Comparison of ENCODE assay signal across 9 cellular contexts in the genomic region with DNA sequence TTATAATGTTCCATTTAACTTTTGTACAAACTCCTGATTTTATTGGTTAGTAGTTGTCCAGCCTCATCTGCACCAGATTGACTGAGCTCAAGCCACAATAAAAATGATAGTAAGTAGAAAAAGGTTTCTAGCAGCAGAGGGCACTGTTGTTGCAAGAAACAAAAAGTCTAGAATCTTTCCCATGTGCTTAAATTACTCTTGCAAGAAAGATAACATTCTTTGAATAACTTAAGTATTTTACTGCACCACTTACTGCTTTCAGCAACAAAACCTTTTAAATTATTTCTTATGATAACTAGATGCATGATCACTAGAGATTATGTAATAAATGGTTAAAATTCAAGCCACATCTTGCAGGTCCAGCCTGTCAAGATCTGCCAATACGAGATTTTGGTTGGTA. TPM values are rescaled to one million over a fixed set of nuclear protein-coding genes. Genes with fewer than 3 reads are reported as not detected.
DNase-seq lines count a peak whose midpoint lies in the region; ATAC-seq, FAIRE-seq and TF ChIP-seq lines count a peak whose summit lies in the region.
"Had no signal": no experiment of that assay in that cellular context is flagged by ENCODE, and none has a peak within 500 bp of the region (broad histone marks: within the 10 kb centered on the region; RNA-seq: fewer than 3 reads in every experiment).

No MANE protein-coding gene starts in this region.

- no peaks in the 10 kb centered on the region for H3K27me3 ChIP-seq in HepG2 (ENCODE audit: control insufficient read depth in 1 of 2, insufficient read depth in 2 of 2, low read length in 2 of 2)

- intact Hi-C loops in activated naive CD4-positive, alpha-beta T cell treated with anti-CD3 and anti-CD28 coated beads for 36 hours (cut with micrococcal nuclease) = loop anchor here (1.0 to 2.0 kb wide), 7 partner anchors 18 to 234 kb away; a partner anchor contains a TSS
- intact Hi-C loops in HepG2 (cut with micrococcal nuclease; ENCODE audit: unreplicated experiment) = loop anchor here (1.0 to 2.0 kb wide), 5 partner anchors 48 to 190 kb away; no protein-coding TSS in a partner anchor
- intact Hi-C loops in activated CD4-positive, alpha-beta memory T cell treated with anti-CD3 and anti-CD28 coated beads for 36 hours (cut with micrococcal nuclease) = loop anchor here (1.0 to 2.0 kb wide), 4 partner anchors 66 to 190 kb away; a partner anchor contains a TSS

- WGBS in HepG2 (ENCODE audit: low lambda C conversion rate) = 97% methylated on average over 1 of the region's 1 CpG

- ATAC-seq in HG02759 (IDR thresholded peaks at IDR 0.05; ENCODE audit: unreplicated experiment) (peak; percentile 69), HepG2 (peak; percentile 66), HG02970 (IDR thresholded peaks at IDR 0.05; ENCODE audit: low FRiP score, unreplicated experiment) (no peak)

- no peak overlapping the region for H3K9ac ChIP-seq in HepG2 (ENCODE audit: insufficient read depth, low read depth, low read length)

- CTCF ChIA-PET in activated naive CD4-positive, alpha-beta T cell treated with anti-CD3 and anti-CD28 coated beads for 36 hours (lab: Charles Lee) = interaction anchor here (0.6 to 2.4 kb wide), 12 partner anchors 11 to 1128 kb away, joined by 3 to 14 read pairs (median 3); no protein-coding TSS in a partner anchor
- CTCF ChIA-PET in HepG2 (lab: Yijun Ruan, JAX; ENCODE audit: low intra/inter-chr PET ratio, low total read pairs) = interaction anchor here (0.9 to 2.6 kb wide), 3 partner anchors 174 to 189 kb away, joined by 3 to 22 read pairs (median 8); no protein-coding TSS in a partner anchor
- CTCF ChIA-PET in activated CD4-positive, alpha-beta memory T cell treated with anti-CD3 and anti-CD28 coated beads for 36 hours (lab: Charles Lee) = interaction anchor here (0.7 to 2.5 kb wide), 13 partner anchors 8 to 190 kb away, joined by 3 to 22 read pairs (median 6); no protein-coding TSS in a partner anchor

- peak; percentile 52; the same call in 1 of the 2 replicates for TF ChIP-seq RAD21 in HepG2 (CRISPR knock-in tag; IDR thresholded peaks at IDR 0.05)

- FAIRE-seq in HepG2 (lab: Jason Lieb, UNC) = peak; percentile 54

- no peak overlapping the region for H2AFZ ChIP-seq in HepG2 (ENCODE audit: low read length)

- H3K4me3 Mint-ChIP-seq in activated naive CD4-positive, alpha-beta T cell treated with anti-CD3 and anti-CD28 coated beads for 36 hours = no peak overlapping the region
- H3K4me3 Mint-ChIP-seq in activated CD4-positive, alpha-beta memory T cell treated with anti-CD3 and anti-CD28 coated beads for 36 hours = no peak overlapping the region
- H3K4me3 Mint-ChIP-seq: stimulated activated naive CD8-positive, alpha-beta T cell treated with anti-CD3 and anti-CD28 coated beads, Interleukin-15, Interleukin-2, amounts not matched to agents 100 ng/mL and 50 ng/mL, for 24 hours had no signal

- H3K9me3 ChIP-seq in HepG2 (ENCODE audit: low read length) = no peaks in the 10 kb centered on the region

- no TSS peak for BruUV-seq in HepG2 (replicated peaks; lab: Mats Ljungman, UMichigan)

- peaks cover 2% of the 10 kb centered on the region for H3K36me3 Mint-ChIP-seq in activated naive CD4-positive, alpha-beta T cell treated with anti-CD3 and anti-CD28 coated beads for 36 hours (ENCODE audit: low read depth)
- peaks cover 6% of the 10 kb centered on the region for H3K36me3 Mint-ChIP-seq in activated CD4-positive, alpha-beta memory T cell treated with anti-CD3 and anti-CD28 coated beads for 36 hours

- no peaks in the 10 kb centered on the region for H3K27me3 Mint-ChIP-seq in activated naive CD4-positive, alpha-beta T cell treated with anti-CD3 and anti-CD28 coated beads for 36 hours (ENCODE audit: low read depth)
- H3K27me3 Mint-ChIP-seq in activated CD4-positive, alpha-beta memory T cell treated with anti-CD3 and anti-CD28 coated beads for 36 hours = no peaks in the 10 kb centered on the region
- H3K27me3 Mint-ChIP-seq: stimulated activated naive CD8-positive, alpha-beta T cell treated with anti-CD3 and anti-CD28 coated beads, Interleukin-15, Interleukin-2, amounts not matched to agents 100 ng/mL and 50 ng/mL, for 24 hours had no signal

- H3K27ac Mint-ChIP-seq in activated naive CD4-positive, alpha-beta T cell treated with anti-CD3 and anti-CD28 coated beads for 36 hours = no peak overlapping the region
- H3K27ac Mint-ChIP-seq in activated CD4-positive, alpha-beta memory T cell treated with anti-CD3 and anti-CD28 coated beads for 36 hours = no peak overlapping the region
- H3K27ac Mint-ChIP-seq: stimulated activated naive CD8-positive, alpha-beta T cell treated with anti-CD3 and anti-CD28 coated beads, Interleukin-15, Interleukin-2, amounts not matched to agents 100 ng/mL and 50 ng/mL, for 24 hours had no signal

- H3K4me2 ChIP-seq in HepG2 (ENCODE audit: low read depth, low read length) = no peak overlapping the region

- in situ Hi-C loops in HepG2 (cut with HindIII; ENCODE audit: extremely low pct_ligation_motif_present, low pct_unique_long_range_greater_than_20kb) = no loop called here

- no peak for TF ChIP-seq POLR2A in HepG2 (IDR thresholded peaks at IDR 0.05; ENCODE audit: insufficient read depth in 1 of 2, low read depth in 2 of 2, low read length in 2 of 2)

- H3K4me1 Mint-ChIP-seq in activated naive CD4-positive, alpha-beta T cell treated with anti-CD3 and anti-CD28 coated beads for 36 hours (ENCODE audit: low read depth) = no peaks in the 10 kb centered on the region
- H3K4me1 Mint-ChIP-seq in activated CD4-positive, alpha-beta memory T cell treated with anti-CD3 and anti-CD28 coated beads for 36 hours (ENCODE audit: low read depth) = no peaks in the 10 kb centered on the region

- TF ChIP-seq EP300 in HepG2 (IDR thresholded peaks at IDR 0.05; ENCODE audit: low read depth in 2 of 2, low read length in 2 of 2) = no peak
- no peak for TF ChIP-seq EP300 in HepG2 (CRISPR knock-in tag; IDR thresholded peaks at IDR 0.05; ENCODE audit: borderline replicate concordance)

- no peaks in the 10 kb centered on the region for H4K20me1 ChIP-seq in HepG2 (ENCODE audit: insufficient read depth, low read length)

- 0 out of 2 replicates have a peak, but pooled peaks cover 8% of the 10 kb centered on the region for H3K4me1 ChIP-seq in HepG2 (ENCODE audit: insufficient read depth, low read length)

- no peaks in the 10 kb centered on the region for H3K79me2 ChIP-seq in HepG2 (ENCODE audit: insufficient read depth, low read length)

- no peaks in the 10 kb centered on the region for H3K9me3 Mint-ChIP-seq in activated naive CD4-positive, alpha-beta T cell treated with anti-CD3 and anti-CD28 coated beads for 36 hours
- H3K9me3 Mint-ChIP-seq in activated CD4-positive, alpha-beta memory T cell treated with anti-CD3 and anti-CD28 coated beads for 36 hours = no peaks in the 10 kb centered on the region
- H3K9me3 Mint-ChIP-seq: stimulated activated naive CD8-positive, alpha-beta T cell treated with anti-CD3 and anti-CD28 coated beads, Interleukin-15, Interleukin-2, amounts not matched to agents 100 ng/mL and 50 ng/mL, for 24 hours had no signal

- H3K27ac ChIP-seq in HepG2 (ENCODE audit: extremely low read length, insufficient read depth, low read length) = no peak overlapping the region

- H3K36me3 ChIP-seq in HepG2 (replicated peaks in 1 of 2; ENCODE audit: control insufficient read depth in 1 of 2, insufficient read depth in 2 of 2, low read length in 2 of 2) = peaks cover 4 to 11% of the 10 kb centered on the region in 2 experiments; a peak in 3 of 5 replicates

- POLR2A ChIA-PET in HepG2 (lab: Yijun Ruan, JAX) = interaction anchor here (0.7 kb wide), 1 partner anchor 66 kb away, joined by 4 read pairs; a partner anchor contains a TSS
- POLR2A ChIA-PET in activated CD4-positive, alpha-beta memory T cell treated with anti-CD3 and anti-CD28 coated beads for 36 hours (lab: Charles Lee) = no interaction called here

- H3K4me3 ChIP-seq in HepG2 (replicated peaks in 1 of 3; ENCODE audit: insufficient read depth in 1 of 3, low read depth in 2 of 3, low read length in 3 of 3) = no peak overlapping the region

- peak; percentile 31 for DNase-seq in activated naive CD4-positive, alpha-beta T cell treated with anti-CD3 and anti-CD28 coated beads for 36 hours
- DNase-seq in activated naive CD4-positive, alpha-beta T cell treated with Interleukin-2 at 50 U/mL for 16 hours = no peak
- peak; percentile 34 for DNase-seq in NCI-H345 treated with DMSO at 0.1 percent for 48 hours (lab: John Stamatoyannopoulos, UW; ENCODE audit: unreplicated experiment)
- peak; percentile 17 for DNase-seq in central memory CD4-positive, alpha-beta T cell
- DNase-seq in HepG2 (ENCODE audit: low spot score) = peak; percentile 52
- no peak for DNase-seq in activated CD4-positive, alpha-beta memory T cell treated with anti-CD3 and anti-CD28 coated beads for 36 hours

- peak; percentile 62 for TF ChIP-seq CTCF in HepG2 (CRISPR knock-in tag; IDR thresholded peaks at IDR 0.05)

TF ChIP-seq in HepG2, 621 proteins besides CTCF, POLR2A, EP300 and RAD21 (continues in another document):
- peak; percentile 46 for TF ChIP-seq SMC3 (IDR thresholded peaks at IDR 0.05; ENCODE audit: low read length)
- no peak for TF ChIP-seq ZNF17 (CRISPR knock-in tag; IDR thresholded peaks at IDR 0.05)

RNA-seq across cellular contexts. Expression of a gene that starts 27.0 kb away (rescaled TPM):
- total RNA-seq in activated naive CD4-positive, alpha-beta T cell treated with anti-CD3 and anti-CD28 coated beads for 36 hours = not detected
- total RNA-seq in HepG2 (2016; rRNA removed; fragmentation: Illumina TruSeq; extraction: Trizol) = not detected in 2 replicates
- total RNA-seq in HepG2 (2016; cell fraction: cytosol; rRNA removed; fragmentation: Illumina TruSeq; extraction: Trizol; ENCODE audit: low read depth) = not detected in 2 replicates
- not detected in 2 replicates for total RNA-seq in HepG2 (2016; cell fraction: insoluble cytoplasmic fraction; rRNA removed; fragmentation: Illumina TruSeq; extraction: Trizol)
- not detected in 2 replicates for total RNA-seq in HepG2 (2016; cell fraction: membrane; rRNA removed; fragmentation: Illumina TruSeq; extraction: Trizol)
- total RNA-seq in HepG2 (2016; cell fraction: nucleus; rRNA removed; fragmentation: Illumina TruSeq; extraction: Trizol) = not detected in 2 replicates
- polyA plus RNA-seq in HepG2 (2011; rRNA removed) = not detected in 2 replicates
- not detected in 2 replicates for polyA plus RNA-seq in HepG2 (2011; cell fraction: cytosol; rRNA removed)
- polyA plus RNA-seq in HepG2 (2011; cell fraction: nucleus; rRNA removed) = not detected in 2 replicates
- not detected in 2 replicates for polyA plus RNA-seq in HepG2 (2012)
- polyA plus RNA-seq in HepG2 (2016; cell fraction: cytosol; fragmentation: Illumina TruSeq; extraction: Trizol; ENCODE audit: low read depth) = not detected in 2 replicates
- not detected in 2 replicates for polyA plus RNA-seq in HepG2 (2016; cell fraction: insoluble cytoplasmic fraction; fragmentation: Illumina TruSeq; extraction: Trizol; ENCODE audit: low read depth)
- polyA plus RNA-seq in HepG2 (2016; cell fraction: membrane; fragmentation: Illumina TruSeq; extraction: Trizol; ENCODE audit: low read depth) = not detected in 2 replicates
- not detected in 2 replicates for polyA plus RNA-seq in HepG2 (2016; cell fraction: nucleus; fragmentation: Illumina TruSeq; extraction: Trizol; ENCODE audit: insufficient read depth, low read depth)
- polyA minus RNA-seq in HepG2 (2011; rRNA and poly(A)+ RNA removed; ENCODE audit: low replicate concordance) = not detected in 2 replicates
- polyA minus RNA-seq in HepG2 (2011; cell fraction: cytosol; rRNA and poly(A)+ RNA removed) = not detected in 2 replicates
- polyA minus RNA-seq in HepG2 (2011; cell fraction: nucleus; rRNA and poly(A)+ RNA removed) = not detected in 2 replicates
- not detected for total RNA-seq in activated CD4-positive, alpha-beta memory T cell treated with anti-CD3 and anti-CD28 coated beads for 36 hours

Comparison
In these comparisons a context has a peak if more than half of its experiments do, and no peak if none do; other contexts are left out.
1. DNase-seq: peak in activated naive CD4-positive, alpha-beta T cell treated with anti-CD3 and anti-CD28 coated beads for 36 hours (single experiment), NCI-H345 treated with DMSO at 0.1 percent for 48 hours (single experiment), central memory CD4-positive, alpha-beta T cell (single experiment) and HepG2 (single experiment); none in activated naive CD4-positive, alpha-beta T cell treated with Interleukin-2 at 50 U/mL for 16 hours (single experiment) and activated CD4-positive, alpha-beta memory T cell treated with anti-CD3 and anti-CD28 coated beads for 36 hours (single experiment).